ENCODE assay signal across 10 cellular contexts in genomic region chr2:129979629-129980155, GRCh38. TPM values are rescaled to one million over a fixed set of nuclear protein-coding genes. Genes with fewer than 3 reads are reported as not detected.
DNase-seq lines count a peak whose midpoint lies in the region; ATAC-seq and TF ChIP-seq lines count a peak whose summit lies in the region.
"Not testable (repeated sequence)": the region's sequence is repeated elsewhere in the genome, so short reads cannot be mapped to it uniquely, and the experiment has no call there.
"Had no signal": no experiment of that assay in that cellular context is flagged by ENCODE, and none has a peak within 500 bp of the region (broad histone marks: within the 10 kb centered on the region; RNA-seq: fewer than 3 reads in every experiment).

Gene RAB6C (plus strand): TSS chr2:129979666. CDS start chr2:129980116, 450 bp downstream.

- H3K4me1 ChIP-seq in mammary epithelial cell (ENCODE audit: insufficient read depth, low read length); heart left ventricle; sigmoid colon: not testable (repeated sequence)

- H3K9me3 ChIP-seq in mammary epithelial cell (replicated peaks; ENCODE audit: insufficient read depth, low read length); heart left ventricle; sigmoid colon: not testable (repeated sequence)

- intact Hi-C loops in mammary epithelial cell (cut with micrococcal nuclease); heart left ventricle (cut with DNase I); sigmoid colon (cut with DNase I): not testable (repeated sequence)

- not testable (repeated sequence) for H3K27me3 ChIP-seq in mammary epithelial cell (ENCODE audit: insufficient read depth, low read length)
- peaks cover 0 to 70% (median 15%) of the 10 kb centered on the region in 9 donors for H3K27me3 ChIP-seq in heart left ventricle
- peaks cover 0 to 56% (median 9%) of the 10 kb centered on the region in 3 donors for H3K27me3 ChIP-seq in sigmoid colon

- CTCF ChIA-PET in mammary epithelial cell (lab: Charles Lee; ENCODE audit: low non-redundant PET), result not testable (repeated sequence)

- peak within 1 kb of the TSS; percentile 79 for H2AFZ ChIP-seq in mammary epithelial cell (ENCODE audit: low read depth, low read length)

- BruUV-seq in mammary epithelial cell (replicated peaks; lab: Mats Ljungman, UMichigan), result not testable (repeated sequence)

- dilution Hi-C loops in mammary epithelial cell (cut with HindIII; ENCODE audit: low sequenced_read_pairs), result not testable (repeated sequence)

- H3K4me3 ChIP-seq in mammary epithelial cell (replicated peaks in 1 of 3; ENCODE audit: insufficient read depth in 1 of 3, low read depth in 2 of 3, low read length in 3 of 3), result peak within 1 kb of the TSS in 2 of 3 experiments; percentile 32 to 42
- H3K4me3 ChIP-seq in heart left ventricle, result peak within 1 kb of the TSS; percentile 18 to 59 (median 52)
- peak within 1 kb of the TSS; percentile 19 to 45 (median 36) for H3K4me3 ChIP-seq in sigmoid colon

- peak in 3 of 4 donors; percentile 85 to 92 (median 89) for ATAC-seq in heart left ventricle

- H3K9ac ChIP-seq in mammary epithelial cell (ENCODE audit: insufficient read depth, low read length), result not testable (repeated sequence)

- DNase-seq in ACHN, result peak; percentile 5
- DNase-seq in GM13976 (ENCODE audit: low spot score), result peak; percentile 13
- peak; percentile 7 for DNase-seq in NCI-H146 (lab: John Stamatoyannopoulos, UW)
- peak; percentile 3 for DNase-seq in activated CD4-positive, alpha-beta T cell treated with anti-CD3 and anti-CD28 coated beads for 48 hours
- DNase-seq in mammary epithelial cell, result peak; percentile 12
- DNase-seq in heart left ventricle, result peak in 4 of 5 donors; percentile 16 to 65 (median 40)
- DNase-seq in medulla oblongata (ENCODE audit: extremely low spot score), result peak; percentile 29
- not testable (repeated sequence) for DNase-seq in sigmoid colon

- TF ChIP-seq POLR2A in heart left ventricle (IDR thresholded peaks at IDR 0.05); sigmoid colon (IDR thresholded peaks at IDR 0.05): not testable (repeated sequence)

- in situ Hi-C loops in ACHN (cut with HindIII; ENCODE audit: low pct_ligation_motif_present, low pct_unique_long_range_greater_than_20kb, low sequenced_read_pairs); GM13976 (cut with MboI; ENCODE audit: low sequenced_read_pairs, unreplicated experiment); mammary epithelial cell (cut with MboI; ENCODE audit: low sequenced_read_pairs in 2 of 2): not testable (repeated sequence)

- not testable (repeated sequence) for H4K20me1 ChIP-seq in mammary epithelial cell (ENCODE audit: insufficient read depth, low read length)

- TF ChIP-seq CTCF in GM13976 (IDR thresholded peaks at IDR 0.05; ENCODE audit: borderline replicate concordance, control extremely low read depth, extremely low read depth, insufficient read depth, missing control alignments); mammary epithelial cell (conservative IDR thresholded peaks at IDR 0.05 in 1 of 2, IDR thresholded peaks at IDR 0.05 in 1 of 2; ENCODE audit: extremely low read depth in 1 of 2, insufficient read depth in 1 of 2, low read depth in 1 of 2, low read length in 2 of 2); heart left ventricle (IDR thresholded peaks at IDR 0.05); sigmoid colon (IDR thresholded peaks at IDR 0.05): not testable (repeated sequence)

- H3K27ac ChIP-seq in mammary epithelial cell (ENCODE audit: insufficient read depth, low read depth, low read length), result not testable (repeated sequence)
- H3K27ac ChIP-seq in heart left ventricle (peak within 1 kb of the TSS in 8 of 12 donors; percentile 13 to 80 (median 54)), sigmoid colon (peak within 1 kb of the TSS; percentile 4 to 85 (median 50))

- H3K79me2 ChIP-seq in mammary epithelial cell (ENCODE audit: insufficient read depth, low read length), result not testable (repeated sequence)

- H3K36me3 ChIP-seq in mammary epithelial cell (ENCODE audit: insufficient read depth, low read length); heart left ventricle; sigmoid colon: not testable (repeated sequence)

- not testable (repeated sequence) for TF ChIP-seq EP300 in sigmoid colon (IDR thresholded peaks at IDR 0.05)

- peak within 1 kb of the TSS; percentile 83 for H3K4me2 ChIP-seq in mammary epithelial cell (ENCODE audit: insufficient read depth, low read depth, low read length)

- 0% methylated on average over 4 of the region's 54 CpGs for WGBS in mammary epithelial cell (ENCODE audit: low coverage, missing lambda C conversion rate)
- 0 to 2% (median 2%) methylated on average over 15 to 54 of the region's 54 CpGs for WGBS in heart left ventricle, 4 donors
- WGBS in sigmoid colon, 2 donors, result 1 to 7% methylated on average over 54 of the region's 54 CpGs

RNA-seq across cellular contexts. Expression of gene RAB6C, which starts in this region (rescaled TPM):
- total RNA-seq in mammary epithelial cell (not detected), heart left ventricle (under 1 TPM in 2 of 9 donors, not detected in 7; 0.11 to 0.30 TPM), sigmoid colon (under 1 TPM in 1 of 4 donors, not detected in 3; 0.36 TPM)
- polyA plus RNA-seq in mammary epithelial cell (0.05 TPM), heart left ventricle (under 1 TPM; 0.08 TPM), sigmoid colon (under 1 TPM in 1 of 3 donors, not detected in 2; 0.03 TPM)
- polyA minus RNA-seq in mammary epithelial cell, result not detected
- total RNA-seq: A172, LHCN-M2 had no signal

Comparison
In these comparisons a context has a peak if more than half of its experiments do, and no peak if none do; other contexts are left out.
1. Peak in DNase-seq, H3K4me3 ChIP-seq and H3K4me2 ChIP-seq in mammary epithelial cell; RNA of the gene not detected or under 1 TPM.
2. Peak in DNase-seq, ATAC-seq, H3K4me3 ChIP-seq and H3K27ac ChIP-seq in heart left ventricle; RNA of the gene not detected or under 1 TPM.